Comparison of ENCODE assay signal across 8 cellular contexts in the genomic region with DNA sequence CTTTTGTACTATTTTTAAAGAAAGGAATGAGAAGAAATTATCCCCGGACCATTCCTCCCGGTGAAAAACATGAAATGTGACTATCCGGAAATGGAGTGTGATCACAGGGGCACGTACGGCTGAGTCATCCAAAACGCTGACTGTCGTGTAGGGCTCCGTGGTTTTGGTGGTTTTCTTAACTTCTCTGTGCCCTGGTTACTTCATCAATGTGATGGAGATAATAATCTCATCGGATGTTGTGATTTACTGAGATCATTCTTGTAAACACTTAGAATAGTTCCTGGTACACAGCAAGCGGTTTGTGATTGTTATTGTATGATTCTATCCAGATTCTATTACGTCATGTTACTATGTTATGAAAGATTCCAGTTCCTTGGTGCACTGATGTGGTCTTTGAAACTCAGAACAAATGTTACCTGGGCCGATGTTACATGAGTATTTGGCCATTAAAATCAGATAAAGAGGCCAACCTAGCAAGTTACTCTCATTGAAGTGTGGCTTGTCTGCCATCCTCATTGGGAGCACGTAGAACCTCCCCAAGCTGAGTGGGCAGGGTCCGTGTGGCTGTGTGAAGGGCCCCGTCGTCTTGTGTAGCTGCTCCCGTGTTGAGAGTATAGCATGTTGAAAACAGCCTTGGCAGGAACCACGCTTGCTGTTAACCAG.
A peak's percentile ranks its signal among the peaks of the same experiment; 100 is the strongest.
DNase-seq lines count a peak whose midpoint lies in the region; ATAC-seq and TF ChIP-seq lines count a peak whose summit lies in the region.

No MANE protein-coding gene starts in this region.

- ATAC-seq in GM18517 (IDR thresholded peaks at IDR 0.05; ENCODE audit: unreplicated experiment) (peak; percentile 79), HG03039 (IDR thresholded peaks at IDR 0.05; ENCODE audit: unreplicated experiment) (peak; percentile 65)

- DNase-seq in RWPE1 (ENCODE audit: low spot score) (peak; percentile 42), NCI-H1092 treated with DMSO at 0.1 percent for 48 hours (lab: John Stamatoyannopoulos, UW) (no peak), NCI-H2081 treated with DMSO at 0.1 percent for 48 hours (lab: John Stamatoyannopoulos, UW) (no peak)
- peak; percentile 68 for DNase-seq in activated T-helper 9 cell treated with anti-CD3 and anti-CD28 coated beads, Interleukin-2, amount 50 U/mL, for 16 hours (ENCODE audit: low read depth)
- DNase-seq in stimulated activated CD8-positive, alpha-beta memory T cell treated with anti-CD3 and anti-CD28 coated beads, Interleukin-4, amount 100 ng/mL, for 48 hours: peak; percentile 76

- H3K27ac ChIP-seq in RWPE1 (no peak overlapping the region), layer of hippocampus (ENCODE audit: low read depth, low read length) (peak overlapping the region; percentile 21)

- no peaks in the 10 kb centered on the region for H3K27me3 ChIP-seq in layer of hippocampus (ENCODE audit: control insufficient read depth, insufficient read depth, low read length)

- CTCF ChIA-PET in RWPE1 (lab: Yijun Ruan, JAX): interaction anchor here (0.6 to 0.7 kb wide), 3 partner anchors 184 to 294 kb away, joined by 3 read pairs; no protein-coding TSS in a partner anchor

- TF ChIP-seq CTCF in RWPE1 (conservative IDR thresholded peaks at IDR 0.05; ENCODE audit: low read depth): no peak

- POLR2A ChIA-PET in RWPE1 (lab: Yijun Ruan, JAX; ENCODE audit: low non-redundant PET): no interaction called here

Comparison
In these comparisons a context has a peak if more than half of its experiments do, and no peak if none do; other contexts are left out.
1. DNase-seq: peak in RWPE1 (single experiment), activated T-helper 9 cell treated with anti-CD3 and anti-CD28 coated beads, Interleukin-2, amount 50 U/mL, for 16 hours (single experiment) and stimulated activated CD8-positive, alpha-beta memory T cell treated with anti-CD3 and anti-CD28 coated beads, Interleukin-4, amount 100 ng/mL, for 48 hours (single experiment); none in NCI-H1092 treated with DMSO at 0.1 percent for 48 hours (single experiment) and NCI-H2081 treated with DMSO at 0.1 percent for 48 hours (single experiment).